ENCODE assay signal across 8 cellular contexts in genomic region chr22:30397656-30398635, GRCh38. TPM values are rescaled to one million over a fixed set of nuclear protein-coding genes. Genes with fewer than 3 reads are reported as not detected.
DNase-seq lines count a peak whose midpoint lies in the region; ATAC-seq, FAIRE-seq and TF ChIP-seq lines count a peak whose summit lies in the region.

No MANE protein-coding gene starts in this region.

- H3K79me2 ChIP-seq in HepG2 (ENCODE audit: insufficient read depth, low read length) = no peaks in the 10 kb centered on the region

- 21 to 35% methylated on average over 5 to 11 of the region's 11 CpGs for WGBS in body of pancreas, 2 donors
- 27% methylated on average over 2 of the region's 11 CpGs for WGBS in HepG2 (ENCODE audit: low lambda C conversion rate)
- 19 to 22% methylated on average over 10 to 11 of the region's 11 CpGs for WGBS in tibial nerve, 2 donors

- intact Hi-C loops in body of pancreas (cut with DNase I) (no loop called here), HepG2 (cut with micrococcal nuclease; ENCODE audit: unreplicated experiment) (no loop called here)

- CTCF ChIA-PET in activated CD4-positive, alpha-beta T cell treated with anti-CD3 and anti-CD28 coated beads, Interleukin-2, amount 10 ng/mL, durations not matched to agents 7 days and 5 days (lab: Charles Lee) = interaction anchor here (1.0 to 5.4 kb wide), 12 partner anchors 10 to 292 kb away, joined by 3 to 36 read pairs (median 8); partner anchors contain the start of genes CASTOR1, MTFP1 and RNF215
- CTCF ChIA-PET in HepG2 (lab: Yijun Ruan, JAX; ENCODE audit: low intra/inter-chr PET ratio, low total read pairs) = no interaction called here

- H4K20me1 ChIP-seq in HepG2 (ENCODE audit: insufficient read depth, low read length) = no peaks in the 10 kb centered on the region

- H3K27me3 ChIP-seq in body of pancreas = no peaks in the 10 kb centered on the region
- H3K27me3 ChIP-seq in HepG2 (ENCODE audit: control insufficient read depth in 1 of 2, insufficient read depth in 2 of 2, low read length in 2 of 2) = peaks cover 0 to 4% of the 10 kb centered on the region in 2 experiments; a peak in 1 of 5 replicates
- peaks cover 0 to 18% of the 10 kb centered on the region in 2 donors for H3K27me3 ChIP-seq in tibial nerve

- H3K27ac ChIP-seq in body of pancreas = peak overlapping the region in 2 of 4 donors; percentile 56 to 61
- no peak overlapping the region for H3K27ac ChIP-seq in HepG2 (ENCODE audit: extremely low read length, insufficient read depth, low read length)
- H3K27ac ChIP-seq in tibial nerve = peak overlapping the region; percentile 68 to 91 (median 86)

- H3K4me3 ChIP-seq in body of pancreas (peak overlapping the region in 1 of 2 donors; percentile 61), HepG2 (replicated peaks in 1 of 3; ENCODE audit: insufficient read depth in 1 of 3, low read depth in 2 of 3, low read length in 3 of 3) (peak overlapping the region; percentile 67 to 84 (median 74)), tibial nerve (peak overlapping the region; percentile 56 to 81 (median 73))

- TF ChIP-seq CTCF in body of pancreas (IDR thresholded peaks at IDR 0.05) = no peak
- no peak for TF ChIP-seq CTCF in HepG2 (CRISPR knock-in tag; IDR thresholded peaks at IDR 0.05)
- no peak for TF ChIP-seq CTCF in tibial nerve (IDR thresholded peaks at IDR 0.05)

- H2AFZ ChIP-seq in HepG2 (ENCODE audit: low read length) = no peak overlapping the region

- no peak for TF ChIP-seq RAD21 in HepG2 (CRISPR knock-in tag; IDR thresholded peaks at IDR 0.05)

- BruUV-seq in HepG2 (replicated peaks; lab: Mats Ljungman, UMichigan) = no TSS peak

- in situ Hi-C loops in HepG2 (cut with HindIII; ENCODE audit: extremely low pct_ligation_motif_present, low pct_unique_long_range_greater_than_20kb) = loop anchor here (25.0 kb wide), 1 partner anchor 286 kb away; no protein-coding TSS in a partner anchor

- H3K36me3 ChIP-seq in body of pancreas (replicated peaks in 1 of 2; ENCODE audit: insufficient read depth in 1 of 2, low read depth in 2 of 2) (no peaks in the 10 kb centered on the region), HepG2 (replicated peaks in 1 of 2; ENCODE audit: control insufficient read depth in 1 of 2, insufficient read depth in 2 of 2, low read length in 2 of 2) (no peaks in the 10 kb centered on the region), tibial nerve (no peaks in the 10 kb centered on the region)

- peaks cover 3% of the 10 kb centered on the region for H3K36me3 Mint-ChIP-seq in activated CD4-positive, alpha-beta T cell treated with anti-CD3 and anti-CD28 coated beads, Interleukin-2, amount 10 ng/mL, durations not matched to agents 7 days and 5 days (ENCODE audit: low read depth)

- peak overlapping the region; percentile 94 for H3K4me2 ChIP-seq in HepG2 (ENCODE audit: low read depth, low read length)

- FAIRE-seq in HepG2 (lab: Jason Lieb, UNC) = no peak

- H3K27ac Mint-ChIP-seq in activated CD4-positive, alpha-beta T cell treated with anti-CD3 and anti-CD28 coated beads, Interleukin-2, amount 10 ng/mL, durations not matched to agents 7 days and 5 days = peak overlapping the region; percentile 64

- H3K9me3 Mint-ChIP-seq in activated CD4-positive, alpha-beta T cell treated with anti-CD3 and anti-CD28 coated beads, Interleukin-2, amount 10 ng/mL, durations not matched to agents 7 days and 5 days = no peaks in the 10 kb centered on the region

- H3K27me3 Mint-ChIP-seq in activated CD4-positive, alpha-beta T cell treated with anti-CD3 and anti-CD28 coated beads, Interleukin-2, amount 10 ng/mL, durations not matched to agents 7 days and 5 days = no peaks in the 10 kb centered on the region

- no peak for DNase-seq in activated CD4-positive, alpha-beta T cell treated with anti-CD3 and anti-CD28 coated beads, Interleukin-2, amount 10 ng/mL, durations not matched to agents 7 days and 5 days
- DNase-seq in activated CD4-positive, alpha-beta T cell treated with anti-CD3 and anti-CD28 coated beads, Interleukin-2, amount 50 U/mL, for 4 hours = no peak
- peak in 1 of 4 donors; percentile 23 for DNase-seq in body of pancreas
- DNase-seq in HepG2 (ENCODE audit: low spot score) = no peak
- DNase-seq in tibial nerve (ENCODE audit: low spot score in 2 of 2) = no peak
- DNase-seq in middle frontal gyrus (ENCODE audit: extremely low spot score, low spot score) = no peak
- no peak for DNase-seq in DMS53 treated with DMSO at 0.1 percent for 48 hours (lab: John Stamatoyannopoulos, UW; ENCODE audit: unreplicated experiment)

- H3K4me1 ChIP-seq in body of pancreas = peaks cover 23% of the 10 kb centered on the region
- H3K4me1 ChIP-seq in HepG2 (ENCODE audit: insufficient read depth, low read length) = peaks cover 64% of the 10 kb centered on the region
- peaks cover 0 to 53% (median 10%) of the 10 kb centered on the region in 4 donors for H3K4me1 ChIP-seq in tibial nerve

- H3K9ac ChIP-seq in HepG2 (ENCODE audit: insufficient read depth, low read depth, low read length) = peak overlapping the region; percentile 58

- TF ChIP-seq EP300 in HepG2 (IDR thresholded peaks at IDR 0.05; ENCODE audit: low read depth in 2 of 2, low read length in 2 of 2) (no peak), HepG2 (CRISPR knock-in tag; IDR thresholded peaks at IDR 0.05; ENCODE audit: borderline replicate concordance) (no peak), tibial nerve (IDR thresholded peaks at IDR 0.05) (no peak)

- ATAC-seq in body of pancreas (peak; percentile 2), HepG2 (peak; percentile 58), HG02981 (IDR thresholded peaks at IDR 0.05; ENCODE audit: unreplicated experiment) (no peak)

- H3K9me3 ChIP-seq in body of pancreas (no peaks in the 10 kb centered on the region), HepG2 (ENCODE audit: low read length) (no peaks in the 10 kb centered on the region), tibial nerve (no peaks in the 10 kb centered on the region)

- peak overlapping the region; percentile 72 for H3K4me3 Mint-ChIP-seq in activated CD4-positive, alpha-beta T cell treated with anti-CD3 and anti-CD28 coated beads, Interleukin-2, amount 10 ng/mL, durations not matched to agents 7 days and 5 days

- POLR2A ChIA-PET in activated CD4-positive, alpha-beta T cell treated with anti-CD3 and anti-CD28 coated beads, Interleukin-2, amount 10 ng/mL, durations not matched to agents 7 days and 5 days (lab: Charles Lee) = no interaction called here
- POLR2A ChIA-PET in HepG2 (lab: Yijun Ruan, JAX) = interaction anchor here (1.7 to 10.2 kb wide), 4 partner anchors 8 to 26 kb away, joined by 6 to 164 read pairs (median 8); partner anchors contain the start of genes MTFP1 and RNF215

- peaks cover 42% of the 10 kb centered on the region for H3K4me1 Mint-ChIP-seq in activated CD4-positive, alpha-beta T cell treated with anti-CD3 and anti-CD28 coated beads, Interleukin-2, amount 10 ng/mL, durations not matched to agents 7 days and 5 days

- no peak for TF ChIP-seq POLR2A in body of pancreas (IDR thresholded peaks at IDR 0.05)
- peak in 1 of 2 experiments; percentile 38; a peak in 1 of 4 replicates for TF ChIP-seq POLR2A in HepG2 (IDR thresholded peaks at IDR 0.05; ENCODE audit: insufficient read depth in 1 of 2, low read depth in 2 of 2, low read length in 2 of 2)
- TF ChIP-seq POLR2A in tibial nerve (IDR thresholded peaks at IDR 0.05) = no peak

RNA-seq across cellular contexts. Expression of gene SEC14L2, which starts 1.1 kb away (rescaled TPM):
- 10 to 100 TPM in 1 of 2 experiments, 1 to 10 TPM in 1; 7.6 to 10.5 TPM for total RNA-seq in activated CD4-positive, alpha-beta T cell treated with anti-CD3 and anti-CD28 coated beads, Interleukin-2, amount 10 ng/mL, durations not matched to agents 7 days and 5 days
- total RNA-seq in body of pancreas (1 to 10 TPM in 1 of 2 donors, under 1 TPM in 1; 0.33 to 3.9 TPM), HepG2 (2016; rRNA removed; fragmentation: Illumina TruSeq; extraction: Trizol) (4.1 and 5.3 TPM in 2 replicates), tibial nerve (10 to 100 TPM; 10.0 to 29.1 (median 12.4) TPM)
- 0.71 and 0.88 TPM in 2 replicates for total RNA-seq in HepG2 (2016; cell fraction: cytosol; rRNA removed; fragmentation: Illumina TruSeq; extraction: Trizol; ENCODE audit: low read depth)
- 5.1 TPM in 2 replicates for total RNA-seq in HepG2 (2016; cell fraction: insoluble cytoplasmic fraction; rRNA removed; fragmentation: Illumina TruSeq; extraction: Trizol)
- total RNA-seq in HepG2 (2016; cell fraction: membrane; rRNA removed; fragmentation: Illumina TruSeq; extraction: Trizol) = 2.0 and 2.8 TPM in 2 replicates
- 3.5 and 5.0 TPM in 2 replicates for total RNA-seq in HepG2 (2016; cell fraction: nucleus; rRNA removed; fragmentation: Illumina TruSeq; extraction: Trizol)
- polyA plus RNA-seq in HepG2 (2011; rRNA removed) = 5.1 and 9.1 TPM in 2 replicates
- polyA plus RNA-seq in HepG2 (2011; cell fraction: cytosol; rRNA removed) = 6.9 and 7.2 TPM in 2 replicates
- polyA plus RNA-seq in HepG2 (2011; cell fraction: nucleus; rRNA removed) = 13.4 and 15.2 TPM in 2 replicates
- polyA plus RNA-seq in HepG2 (2012) = 4.1 and 4.7 TPM in 2 replicates
- 1.8 and 2.4 TPM in 2 replicates for polyA plus RNA-seq in HepG2 (2016; cell fraction: cytosol; fragmentation: Illumina TruSeq; extraction: Trizol; ENCODE audit: low read depth)
- 5.3 and 5.4 TPM in 2 replicates for polyA plus RNA-seq in HepG2 (2016; cell fraction: insoluble cytoplasmic fraction; fragmentation: Illumina TruSeq; extraction: Trizol; ENCODE audit: low read depth)
- 1.9 and 2.3 TPM in 2 replicates for polyA plus RNA-seq in HepG2 (2016; cell fraction: membrane; fragmentation: Illumina TruSeq; extraction: Trizol; ENCODE audit: low read depth)
- polyA plus RNA-seq in HepG2 (2016; cell fraction: nucleus; fragmentation: Illumina TruSeq; extraction: Trizol; ENCODE audit: insufficient read depth, low read depth) = 5.5 and 6.3 TPM in 2 replicates
- 13.5 and 19.9 TPM in 2 replicates for polyA minus RNA-seq in HepG2 (2011; rRNA and poly(A)+ RNA removed; ENCODE audit: low replicate concordance)
- polyA minus RNA-seq in HepG2 (2011; cell fraction: cytosol; rRNA and poly(A)+ RNA removed) = 4.4 and 5.6 TPM in 2 replicates
- polyA minus RNA-seq in HepG2 (2011; cell fraction: nucleus; rRNA and poly(A)+ RNA removed) = 11.5 and 19.1 TPM in 2 replicates

RNA-seq across cellular contexts. Expression of gene RNF215, which starts 10.7 kb away (rescaled TPM):
- total RNA-seq in activated CD4-positive, alpha-beta T cell treated with anti-CD3 and anti-CD28 coated beads, Interleukin-2, amount 10 ng/mL, durations not matched to agents 7 days and 5 days = 1 to 10 TPM; 9.8 to 9.9 TPM
- total RNA-seq in body of pancreas (10 to 100 TPM; 13.8 to 14.0 TPM), HepG2 (2016; rRNA removed; fragmentation: Illumina TruSeq; extraction: Trizol) (2.4 and 5.3 TPM in 2 replicates), tibial nerve (10 to 100 TPM; 19.9 to 42.4 (median 25.2) TPM)
- total RNA-seq in HepG2 (2016; cell fraction: cytosol; rRNA removed; fragmentation: Illumina TruSeq; extraction: Trizol; ENCODE audit: low read depth) = 1.6 and 1.9 TPM in 2 replicates
- 2.5 and 5.7 TPM in 2 replicates for total RNA-seq in HepG2 (2016; cell fraction: insoluble cytoplasmic fraction; rRNA removed; fragmentation: Illumina TruSeq; extraction: Trizol)
- 2.5 and 3.5 TPM in 2 replicates for total RNA-seq in HepG2 (2016; cell fraction: membrane; rRNA removed; fragmentation: Illumina TruSeq; extraction: Trizol)
- total RNA-seq in HepG2 (2016; cell fraction: nucleus; rRNA removed; fragmentation: Illumina TruSeq; extraction: Trizol) = 7.1 and 8.8 TPM in 2 replicates
- polyA plus RNA-seq in HepG2 (2011; rRNA removed) = 6.1 and 9.2 TPM in 2 replicates
- polyA plus RNA-seq in HepG2 (2011; cell fraction: cytosol; rRNA removed) = 3.8 and 4.9 TPM in 2 replicates
- polyA plus RNA-seq in HepG2 (2011; cell fraction: nucleus; rRNA removed) = 55.4 and 60.1 TPM in 2 replicates
- polyA plus RNA-seq in HepG2 (2012) = 5.4 and 7.0 TPM in 2 replicates
- 1.1 and 1.2 TPM in 2 replicates for polyA plus RNA-seq in HepG2 (2016; cell fraction: cytosol; fragmentation: Illumina TruSeq; extraction: Trizol; ENCODE audit: low read depth)
- polyA plus RNA-seq in HepG2 (2016; cell fraction: insoluble cytoplasmic fraction; fragmentation: Illumina TruSeq; extraction: Trizol; ENCODE audit: low read depth) = 1.6 and 1.8 TPM in 2 replicates
- 1.9 and 2.2 TPM in 2 replicates for polyA plus RNA-seq in HepG2 (2016; cell fraction: membrane; fragmentation: Illumina TruSeq; extraction: Trizol; ENCODE audit: low read depth)
- 17.7 and 18.4 TPM in 2 replicates for polyA plus RNA-seq in HepG2 (2016; cell fraction: nucleus; fragmentation: Illumina TruSeq; extraction: Trizol; ENCODE audit: insufficient read depth, low read depth)
- polyA minus RNA-seq in HepG2 (2011; rRNA and poly(A)+ RNA removed; ENCODE audit: low replicate concordance) = 10.6 and 16.6 TPM in 2 replicates
- 2.3 and 4.5 TPM in 2 replicates for polyA minus RNA-seq in HepG2 (2011; cell fraction: cytosol; rRNA and poly(A)+ RNA removed)
- polyA minus RNA-seq in HepG2 (2011; cell fraction: nucleus; rRNA and poly(A)+ RNA removed) = 12.6 and 12.9 TPM in 2 replicates

RNA-seq across cellular contexts. Expression of gene MTFP1, which starts 27.6 kb away (rescaled TPM):
- total RNA-seq in activated CD4-positive, alpha-beta T cell treated with anti-CD3 and anti-CD28 coated beads, Interleukin-2, amount 10 ng/mL, durations not matched to agents 7 days and 5 days = 10 to 100 TPM; 34.5 to 40.0 TPM
- total RNA-seq in body of pancreas = 10 to 100 TPM in 1 of 2 donors, 1 to 10 TPM in 1; 9.9 to 18.5 TPM
- 40.3 and 45.6 TPM in 2 replicates for total RNA-seq in HepG2 (2016; rRNA removed; fragmentation: Illumina TruSeq; extraction: Trizol)
- total RNA-seq in HepG2 (2016; cell fraction: cytosol; rRNA removed; fragmentation: Illumina TruSeq; extraction: Trizol; ENCODE audit: low read depth) = 33.4 and 35.3 TPM in 2 replicates
- 40.9 and 46.1 TPM in 2 replicates for total RNA-seq in HepG2 (2016; cell fraction: insoluble cytoplasmic fraction; rRNA removed; fragmentation: Illumina TruSeq; extraction: Trizol)
- 44.5 and 56.8 TPM in 2 replicates for total RNA-seq in HepG2 (2016; cell fraction: membrane; rRNA removed; fragmentation: Illumina TruSeq; extraction: Trizol)
- total RNA-seq in HepG2 (2016; cell fraction: nucleus; rRNA removed; fragmentation: Illumina TruSeq; extraction: Trizol) = 24.5 and 30.0 TPM in 2 replicates
- 29.5 TPM in 2 replicates for polyA plus RNA-seq in HepG2 (2011; rRNA removed)
- polyA plus RNA-seq in HepG2 (2011; cell fraction: cytosol; rRNA removed) = 33.0 and 55.8 TPM in 2 replicates
- 33.3 and 33.4 TPM in 2 replicates for polyA plus RNA-seq in HepG2 (2011; cell fraction: nucleus; rRNA removed)
- 16.5 and 23.5 TPM in 2 replicates for polyA plus RNA-seq in HepG2 (2012)
- 26.8 and 41.3 TPM in 2 replicates for polyA plus RNA-seq in HepG2 (2016; cell fraction: cytosol; fragmentation: Illumina TruSeq; extraction: Trizol; ENCODE audit: low read depth)
- polyA plus RNA-seq in HepG2 (2016; cell fraction: insoluble cytoplasmic fraction; fragmentation: Illumina TruSeq; extraction: Trizol; ENCODE audit: low read depth) = 32.6 and 35.9 TPM in 2 replicates
- polyA plus RNA-seq in HepG2 (2016; cell fraction: membrane; fragmentation: Illumina TruSeq; extraction: Trizol; ENCODE audit: low read depth) = 36.2 and 46.2 TPM in 2 replicates
- 42.3 and 44.8 TPM in 2 replicates for polyA plus RNA-seq in HepG2 (2016; cell fraction: nucleus; fragmentation: Illumina TruSeq; extraction: Trizol; ENCODE audit: insufficient read depth, low read depth)
- 41.9 and 45.1 TPM in 2 replicates for polyA minus RNA-seq in HepG2 (2011; rRNA and poly(A)+ RNA removed; ENCODE audit: low replicate concordance)
- polyA minus RNA-seq in HepG2 (2011; cell fraction: cytosol; rRNA and poly(A)+ RNA removed) = 13.7 and 14.0 TPM in 2 replicates
- 5.2 and 9.7 TPM in 2 replicates for polyA minus RNA-seq in HepG2 (2011; cell fraction: nucleus; rRNA and poly(A)+ RNA removed)
- 10 to 100 TPM in 2 of 4 donors, 1 to 10 TPM in 2; 2.2 to 12.7 (median 7.3) TPM for total RNA-seq in tibial nerve

RNA-seq across cellular contexts. Expression of gene CCDC157, which starts 41.1 kb away (rescaled TPM):
- 1 to 10 TPM; 3.5 to 4.3 TPM for total RNA-seq in activated CD4-positive, alpha-beta T cell treated with anti-CD3 and anti-CD28 coated beads, Interleukin-2, amount 10 ng/mL, durations not matched to agents 7 days and 5 days
- total RNA-seq in body of pancreas (10 to 100 TPM in 1 of 2 donors, 1 to 10 TPM in 1; 3.1 to 10.5 TPM), HepG2 (2016; rRNA removed; fragmentation: Illumina TruSeq; extraction: Trizol) (0.98 and 1.6 TPM in 2 replicates), tibial nerve (10 to 100 TPM in 1 of 4 donors, 1 to 10 TPM in 3; 1.0 to 10.5 (median 5.2) TPM)
- total RNA-seq in HepG2 (2016; cell fraction: cytosol; rRNA removed; fragmentation: Illumina TruSeq; extraction: Trizol; ENCODE audit: low read depth) = 2.1 and 2.2 TPM in 2 replicates
- 0.79 and 1.9 TPM in 2 replicates for total RNA-seq in HepG2 (2016; cell fraction: insoluble cytoplasmic fraction; rRNA removed; fragmentation: Illumina TruSeq; extraction: Trizol)
- total RNA-seq in HepG2 (2016; cell fraction: membrane; rRNA removed; fragmentation: Illumina TruSeq; extraction: Trizol) = 1.9 and 3.1 TPM in 2 replicates
- total RNA-seq in HepG2 (2016; cell fraction: nucleus; rRNA removed; fragmentation: Illumina TruSeq; extraction: Trizol) = 1.4 and 1.6 TPM in 2 replicates
- polyA plus RNA-seq in HepG2 (2011; rRNA removed) = 1.4 and 2.3 TPM in 2 replicates
- polyA plus RNA-seq in HepG2 (2011; cell fraction: cytosol; rRNA removed) = 1.1 and 1.8 TPM in 2 replicates
- 5.8 and 7.1 TPM in 2 replicates for polyA plus RNA-seq in HepG2 (2011; cell fraction: nucleus; rRNA removed)
- polyA plus RNA-seq in HepG2 (2012) = 0.64 and 1.3 TPM in 2 replicates
- polyA plus RNA-seq in HepG2 (2016; cell fraction: cytosol; fragmentation: Illumina TruSeq; extraction: Trizol; ENCODE audit: low read depth) = 3.4 and 4.1 TPM in 2 replicates
- 1.2 and 1.5 TPM in 2 replicates for polyA plus RNA-seq in HepG2 (2016; cell fraction: insoluble cytoplasmic fraction; fragmentation: Illumina TruSeq; extraction: Trizol; ENCODE audit: low read depth)
- 2.2 and 3.2 TPM in 2 replicates for polyA plus RNA-seq in HepG2 (2016; cell fraction: membrane; fragmentation: Illumina TruSeq; extraction: Trizol; ENCODE audit: low read depth)
- 3.1 and 3.2 TPM in 2 replicates for polyA plus RNA-seq in HepG2 (2016; cell fraction: nucleus; fragmentation: Illumina TruSeq; extraction: Trizol; ENCODE audit: insufficient read depth, low read depth)
- polyA minus RNA-seq in HepG2 (2011; rRNA and poly(A)+ RNA removed; ENCODE audit: low replicate concordance) = 2.6 and 4.7 TPM in 2 replicates
- 0.79 and 1.4 TPM in 2 replicates for polyA minus RNA-seq in HepG2 (2011; cell fraction: cytosol; rRNA and poly(A)+ RNA removed)
- 1.9 and 3.0 TPM in 2 replicates for polyA minus RNA-seq in HepG2 (2011; cell fraction: nucleus; rRNA and poly(A)+ RNA removed)

RNA-seq across cellular contexts. Expression of gene SF3A1, which starts 41.3 kb away (rescaled TPM):
- 100 to 1,000 TPM; 247 to 279 TPM for total RNA-seq in activated CD4-positive, alpha-beta T cell treated with anti-CD3 and anti-CD28 coated beads, Interleukin-2, amount 10 ng/mL, durations not matched to agents 7 days and 5 days
- 10 to 100 TPM; 30.6 to 77.1 TPM for total RNA-seq in body of pancreas
- 22.0 and 31.8 TPM in 2 replicates for total RNA-seq in HepG2 (2016; rRNA removed; fragmentation: Illumina TruSeq; extraction: Trizol)
- total RNA-seq in HepG2 (2016; cell fraction: cytosol; rRNA removed; fragmentation: Illumina TruSeq; extraction: Trizol; ENCODE audit: low read depth) = 9.8 and 11.6 TPM in 2 replicates
- 20.9 and 27.0 TPM in 2 replicates for total RNA-seq in HepG2 (2016; cell fraction: insoluble cytoplasmic fraction; rRNA removed; fragmentation: Illumina TruSeq; extraction: Trizol)
- 13.8 and 16.2 TPM in 2 replicates for total RNA-seq in HepG2 (2016; cell fraction: membrane; rRNA removed; fragmentation: Illumina TruSeq; extraction: Trizol)
- 23.6 and 29.5 TPM in 2 replicates for total RNA-seq in HepG2 (2016; cell fraction: nucleus; rRNA removed; fragmentation: Illumina TruSeq; extraction: Trizol)
- 10.0 and 16.2 TPM in 2 replicates for polyA plus RNA-seq in HepG2 (2011; rRNA removed)
- polyA plus RNA-seq in HepG2 (2011; cell fraction: cytosol; rRNA removed) = 5.3 and 6.6 TPM in 2 replicates
- 42.5 and 51.9 TPM in 2 replicates for polyA plus RNA-seq in HepG2 (2011; cell fraction: nucleus; rRNA removed)
- polyA plus RNA-seq in HepG2 (2012) = 38.4 and 47.2 TPM in 2 replicates
- polyA plus RNA-seq in HepG2 (2016; cell fraction: cytosol; fragmentation: Illumina TruSeq; extraction: Trizol; ENCODE audit: low read depth) = 5.6 and 6.5 TPM in 2 replicates
- polyA plus RNA-seq in HepG2 (2016; cell fraction: insoluble cytoplasmic fraction; fragmentation: Illumina TruSeq; extraction: Trizol; ENCODE audit: low read depth) = 22.2 and 52.1 TPM in 2 replicates
- 8.5 and 15.3 TPM in 2 replicates for polyA plus RNA-seq in HepG2 (2016; cell fraction: membrane; fragmentation: Illumina TruSeq; extraction: Trizol; ENCODE audit: low read depth)
- 40.6 and 47.6 TPM in 2 replicates for polyA plus RNA-seq in HepG2 (2016; cell fraction: nucleus; fragmentation: Illumina TruSeq; extraction: Trizol; ENCODE audit: insufficient read depth, low read depth)
- polyA minus RNA-seq in HepG2 (2011; rRNA and poly(A)+ RNA removed; ENCODE audit: low replicate concordance) = 43.5 and 95.1 TPM in 2 replicates
- polyA minus RNA-seq in HepG2 (2011; cell fraction: cytosol; rRNA and poly(A)+ RNA removed) = 61.1 and 71.4 TPM in 2 replicates
- polyA minus RNA-seq in HepG2 (2011; cell fraction: nucleus; rRNA and poly(A)+ RNA removed) = 49.2 and 53.6 TPM in 2 replicates
- 10 to 100 TPM; 76.2 to 98.1 (median 91.7) TPM for total RNA-seq in tibial nerve
